Comparison of ENCODE assay signal across 31 cellular contexts in genomic region chrX:103663921-103664320, GRCh38. TPM values are rescaled to one million over a fixed set of nuclear protein-coding genes. Genes with fewer than 3 reads are reported as not detected.
DNase-seq lines count a peak whose midpoint lies in the region; FAIRE-seq and TF ChIP-seq lines count a peak whose summit lies in the region.
"Had no signal": no experiment of that assay in that cellular context is flagged by ENCODE, and none has a peak within 500 bp of the region (broad histone marks: within the 10 kb centered on the region; RNA-seq: fewer than 3 reads in every experiment).

No MANE protein-coding gene starts in this region.

- no peaks in the 10 kb centered on the region for H3K36me3 Mint-ChIP-seq in MCF 10A (ENCODE audit: insufficient read depth, unreplicated experiment)
- H3K36me3 Mint-ChIP-seq in nephron (ENCODE audit: low read depth): no peaks in the 10 kb centered on the region
- no peaks in the 10 kb centered on the region for H3K36me3 Mint-ChIP-seq in CD14-positive monocyte

- 33% methylated on average over 10 of the region's 12 CpGs; no CpG with 5 or more reads in 1 of the 2 experiments for WGBS in H1 (ENCODE audit: extremely low coverage in 1 of 2, insufficient coverage in 1 of 2, insufficient read length in 1 of 2, insufficient replicate concordance in 2 of 2, low coverage in 1 of 2, low lambda C conversion rate in 2 of 2, missing lambda C conversion rate in 1 of 2), 2 experiments

- no peak overlapping the region for H3K27ac ChIP-seq in breast epithelium
- H3K27ac ChIP-seq in H1 (ENCODE audit: low read depth, low read length): no peak overlapping the region
- H3K27ac ChIP-seq: cardiac muscle cell, epithelial cell of prostate, sigmoid colon, upper lobe of left lung had no signal

- no peaks in the 10 kb centered on the region for H3K23me2 ChIP-seq in H1 (ENCODE audit: low read depth, low read length)

- POLR2A ChIA-PET in MCF 10A (lab: Yijun Ruan, JAX): no interaction called here
- POLR2A ChIA-PET in H1 (lab: Charles Lee; ENCODE audit: partially characterized antibody): interaction anchor here (0.8 to 2.4 kb wide), 5 partner anchors 8 to 35 kb away, joined by 3 to 7 read pairs (median 3); partner anchors contain the start of gene MORF4L2

- no peak for FAIRE-seq in H1 (lab: Jason Lieb, UNC)
- FAIRE-seq: A204.1, kidney had no signal

- no peak overlapping the region for H3K56ac ChIP-seq in H1 (replicated peaks; ENCODE audit: insufficient read length, low read depth, low read length)

- intact Hi-C loops in breast epithelium (cut with DNase I; ENCODE audit: low total_unique reads): no loop called here
- intact Hi-C loops in MCF 10A (cut with micrococcal nuclease): no loop called here
- intact Hi-C loops in CD14-positive monocyte (cut with micrococcal nuclease): no loop called here

- no peaks in the 10 kb centered on the region for H4K20me1 ChIP-seq in H1 (replicated peaks in 1 of 2; ENCODE audit: control insufficient read depth in 1 of 2, insufficient read depth in 2 of 2, low read length in 2 of 2)

- no peak overlapping the region for H4K8ac ChIP-seq in H1 (ENCODE audit: extremely low read depth, insufficient read depth, low read length)

- TF ChIP-seq RAD21 in H1 (IDR thresholded peaks at IDR 0.05 in 1 of 2, conservative IDR thresholded peaks at IDR 0.05 in 1 of 2; ENCODE audit: low read depth in 2 of 2, low read length in 2 of 2): no peak

- no peak for TF ChIP-seq POLR2A in breast epithelium (IDR thresholded peaks at IDR 0.05)
- no peak for TF ChIP-seq POLR2A in H1 (IDR thresholded peaks at IDR 0.05; ENCODE audit: control extremely low read depth in 1 of 2, low read depth in 2 of 2, low read length in 2 of 2)

- H2AK5ac ChIP-seq in H1 (ENCODE audit: low read depth, low read length): no peak overlapping the region

- no peak overlapping the region for H2BK120ac ChIP-seq in H1 (replicated peaks; ENCODE audit: low read depth, low read length)

- H3K4ac ChIP-seq in H1 (replicated peaks; ENCODE audit: insufficient read length, low read depth, low read length): no peak overlapping the region

- H2BK20ac ChIP-seq in H1 (ENCODE audit: low read length): no peak overlapping the region

- H2BK5ac ChIP-seq in H1 (ENCODE audit: low read depth, low read length): no peak overlapping the region

- no peaks in the 10 kb centered on the region for H3K79me2 ChIP-seq in H1 (ENCODE audit: control insufficient read depth in 1 of 2, insufficient read depth in 2 of 2, low read length in 2 of 2)

- CTCF ChIA-PET in MCF 10A (lab: Yijun Ruan, JAX): interaction anchor here (0.6 kb wide), 1 partner anchor 176 kb away, joined by 6 read pairs; no protein-coding TSS in a partner anchor
- CTCF ChIA-PET in H1 (lab: Charles Lee; ENCODE audit: partially characterized antibody): interaction anchor here (1.1 to 2.5 kb wide), 3 partner anchors 34 to 131 kb away, joined by 3 to 8 read pairs (median 7); no protein-coding TSS in a partner anchor

- TF ChIP-seq EP300 in H1 (IDR thresholded peaks at IDR 0.05; ENCODE audit: borderline replicate concordance in 1 of 2, low read depth in 2 of 2, low read length in 2 of 2): no peak

- H3K27me3 ChIP-seq in breast epithelium (peaks cover 0 to 48% of the 10 kb centered on the region in 2 donors), H1 (replicated peaks in 1 of 4; ENCODE audit: control insufficient read depth in 3 of 4, extremely low read depth in 1 of 4, insufficient read depth in 3 of 4, low read length in 3 of 4) (no peaks in the 10 kb centered on the region)
- H3K27me3 ChIP-seq: sigmoid colon, upper lobe of left lung had no signal

- BruUV-seq in MCF 10A (replicated peaks; lab: Mats Ljungman, UMichigan): no TSS peak

- H3K14ac ChIP-seq in H1 (ENCODE audit: insufficient read length): no peak overlapping the region

- peak overlapping the region; percentile 64 to 90 for H3K4me2 ChIP-seq in H1 (ENCODE audit: insufficient read depth in 1 of 2, low read depth in 2 of 2, low read length in 2 of 2)

- no peak overlapping the region for H2BK12ac ChIP-seq in H1 (ENCODE audit: low read depth, low read length)

- H3K23ac ChIP-seq in H1 (ENCODE audit: insufficient read length): no peak overlapping the region

- H4K5ac ChIP-seq in H1 (ENCODE audit: insufficient read length, low read depth, low read length): no peak overlapping the region

- H3K9ac ChIP-seq in H1 (replicated peaks in 1 of 4; ENCODE audit: extremely low read depth in 1 of 4, low read depth in 3 of 4, low read length in 3 of 4): peak overlapping the region in 1 of 4 experiments; percentile 48; a peak in 1 of 7 replicates

- peaks cover 71% of the 10 kb centered on the region for H3K27me3 Mint-ChIP-seq in MCF 10A (ENCODE audit: insufficient read depth, unreplicated experiment)
- H3K27me3 Mint-ChIP-seq in nephron (ENCODE audit: low read depth): no peaks in the 10 kb centered on the region
- peaks cover 20 to 36% (median 28%) of the 10 kb centered on the region in 3 donors for H3K27me3 Mint-ChIP-seq in CD14-positive monocyte (ENCODE audit: low read depth in 3 of 3)

- H3K18ac ChIP-seq in H1 (ENCODE audit: extremely low read depth, low read length): no peak overlapping the region; the same call in 1 of the 2 replicates

- H3K9me3 ChIP-seq in breast epithelium: no peaks in the 10 kb centered on the region
- H3K9me3 ChIP-seq in H1 (ENCODE audit: insufficient read depth in 2 of 2, low read depth in 1 of 2, low read length in 1 of 2): no peaks in the 10 kb centered on the region
- H3K9me3 ChIP-seq: Caco-2, sigmoid colon, upper lobe of left lung had no signal

- H3K4me1 ChIP-seq in breast epithelium (no peaks in the 10 kb centered on the region), H1 (replicated peaks in 1 of 4; ENCODE audit: control insufficient read depth in 3 of 4, insufficient read depth in 4 of 4, low read length in 3 of 4) (no peaks in the 10 kb centered on the region)
- H3K4me1 ChIP-seq: Caco-2, sigmoid colon, upper lobe of left lung had no signal

- H3K4me3 Mint-ChIP-seq in MCF 10A (ENCODE audit: unreplicated experiment) (no peak overlapping the region), nephron (peak overlapping the region; percentile 35 to 63 (median 41)), CD14-positive monocyte (peak overlapping the region in 1 of 2 donors; percentile 63)
- H3K4me3 Mint-ChIP-seq: activated CD8-positive, alpha-beta T cell treated with anti-CD3 and anti-CD28 coated beads, Interleukin-2, amount 10 ng/mL, durations not matched to agents 7 days and 5 days; dendritic cell treated with granulocyte-macrophage colony-stimulating factor and Interleukin-4, amounts not matched to agents 40 ng/mL and 50 ng/mL, for 4 days had no signal

- H4K91ac ChIP-seq in H1 (replicated peaks; ENCODE audit: insufficient read length, low read length): no peak overlapping the region

- no peak overlapping the region for H3K27ac Mint-ChIP-seq in MCF 10A (ENCODE audit: low read depth, unreplicated experiment)
- H3K27ac Mint-ChIP-seq in nephron: no peak overlapping the region
- H3K27ac Mint-ChIP-seq in CD14-positive monocyte: no peak overlapping the region
- H3K27ac Mint-ChIP-seq: activated CD8-positive, alpha-beta T cell treated with anti-CD3 and anti-CD28 coated beads, Interleukin-2, amount 10 ng/mL, durations not matched to agents 7 days and 5 days; dendritic cell treated with granulocyte-macrophage colony-stimulating factor and Interleukin-4, amounts not matched to agents 40 ng/mL and 50 ng/mL, for 4 days had no signal

- TF ChIP-seq CTCF in breast epithelium (IDR thresholded peaks at IDR 0.05) (no peak), MCF 10A (IDR thresholded peaks at IDR 0.05; ENCODE audit: unreplicated experiment) (no peak), H1 (IDR thresholded peaks at IDR 0.05; ENCODE audit: control extremely low read depth in 1 of 3, insufficient read depth in 1 of 3, low read depth in 1 of 3, low read length in 3 of 3) (no peak), nephron (IDR thresholded peaks at IDR 0.05; ENCODE audit: unreplicated experiment in 3 of 3) (no peak), GM10266 (IDR thresholded peaks at IDR 0.05; ENCODE audit: control insufficient read depth, insufficient read depth, low read depth, missing control alignments) (no peak), CD14-positive monocyte (IDR thresholded peaks at IDR 0.05) (no peak)

- DNase-seq in breast epithelium (ENCODE audit: low spot score in 2 of 2) (no peak), MCF 10A (ENCODE audit: unreplicated experiment) (no peak), H1 (ENCODE audit: low read depth in 1 of 2, low spot score in 2 of 2) (no peak), DMS153 treated with DMSO at 0.1 percent for 48 hours (lab: John Stamatoyannopoulos, UW; ENCODE audit: unreplicated experiment) (no peak), foreskin melanocyte (no peak), GM10266 (ENCODE audit: extremely low spot score) (no peak), CD14-positive monocyte (ENCODE audit: low spot score) (no peak)
- DNase-seq: activated CD4-positive, alpha-beta T cell treated with anti-CD3 and anti-CD28 coated beads for 1 hour; activated CD8-positive, alpha-beta T cell treated with anti-CD3 and anti-CD28 coated beads, Interleukin-2, amount 10 ng/mL, durations not matched to agents 7 days and 5 days; activated naive CD4-positive, alpha-beta T cell treated with Interleukin-2 at 50 U/mL for 16 hours; activated T-cell treated with anti-CD3 and anti-CD28 coated beads, Interleukin-2, amount 50 U/mL, for 1 hour; amniotic stem cell; Caco-2; GOT3; kidney; NCI-H1436 treated with DMSO at 0.1 percent for 48 hours; NCI-H774; PC-3; SHP77; sigmoid colon; SW 1271; upper lobe of left lung had no signal

- H3K36me3 ChIP-seq in breast epithelium: no peaks in the 10 kb centered on the region
- no peaks in the 10 kb centered on the region for H3K36me3 ChIP-seq in H1 (ENCODE audit: control insufficient read depth in 2 of 4, insufficient read depth in 4 of 4, low read length in 3 of 4)
- H3K36me3 ChIP-seq: cardiac muscle cell, sigmoid colon, upper lobe of left lung had no signal

- H3K4me1 Mint-ChIP-seq in MCF 10A (ENCODE audit: insufficient read depth, unreplicated experiment): no peaks in the 10 kb centered on the region
- peaks cover 10% of the 10 kb centered on the region for H3K4me1 Mint-ChIP-seq in nephron
- peaks cover 2% of the 10 kb centered on the region for H3K4me1 Mint-ChIP-seq in CD14-positive monocyte

- H2AFZ ChIP-seq in H1 (ENCODE audit: low read length): peak overlapping the region; percentile 81; the same call in 1 of the 2 replicates

- H3K4me3 ChIP-seq in breast epithelium (peak overlapping the region in 2 of 3 donors; percentile 5 to 37), H1 (ENCODE audit: extremely low read depth in 1 of 4, insufficient read depth in 2 of 4, low read depth in 3 of 4, low read length in 4 of 4) (peak overlapping the region; percentile 24 to 63 (median 36); a peak in 7 of 8 replicates)
- H3K4me3 ChIP-seq: cardiac muscle cell, lung, sigmoid colon, upper lobe of left lung had no signal

- H2BK15ac ChIP-seq in H1 (ENCODE audit: low read length): no peak overlapping the region

- H3K79me1 ChIP-seq in H1 (ENCODE audit: low read depth, low read length): no peaks in the 10 kb centered on the region

- H3K9me3 Mint-ChIP-seq in MCF 10A (ENCODE audit: unreplicated experiment) (peaks cover 12% of the 10 kb centered on the region), nephron (no peaks in the 10 kb centered on the region), CD14-positive monocyte (peaks cover 0 to 5% (median 0%) of the 10 kb centered on the region in 7 donors)
- H3K9me3 Mint-ChIP-seq: dendritic cell treated with granulocyte-macrophage colony-stimulating factor and Interleukin-4, amounts not matched to agents 40 ng/mL and 50 ng/mL, for 4 days had no signal

RNA-seq across cellular contexts. Expression of gene MORF4L2, which starts 22.6 kb away (rescaled TPM):
- total RNA-seq in breast epithelium (100 to 1,000 TPM; 179 to 400 (median 296) TPM), MCF 10A (2022) (463 and 496 TPM in 2 replicates)
- total RNA-seq in H1 (2021; fragmentation: NEBNext Ultra II Directional; extraction: Animal tissue kit (Norgen Biotek cat#: 25700)): 340 and 373 TPM in 2 replicates
- polyA plus RNA-seq in H1 (2011; rRNA removed) (113 and 235 TPM in 2 replicates), CD14-positive monocyte (10 to 100 TPM; 83.5 to 83.9 TPM)
- 343 TPM for polyA plus RNA-seq in H1 (2011; cell fraction: cytosol; rRNA removed)
- 67.1 TPM for polyA plus RNA-seq in H1 (2011; cell fraction: nucleus; rRNA removed)
- 291 to 524 TPM (median 325 TPM) in 4 replicates for polyA plus RNA-seq in H1 (2012, experiment 1 of 2)
- polyA plus RNA-seq in H1 (2012, experiment 2 of 2): 71.1 TPM
- polyA plus RNA-seq in H1 (2013, experiment 1 of 2): 225 TPM
- 232 TPM for polyA plus RNA-seq in H1 (2013, experiment 2 of 2)
- polyA minus RNA-seq in H1 (2011; rRNA and poly(A)+ RNA removed): 122 and 150 TPM in 2 replicates
- 96.4 TPM for polyA minus RNA-seq in H1 (2011; cell fraction: cytosol; rRNA and poly(A)+ RNA removed)
- 69.0 TPM for polyA minus RNA-seq in H1 (2011; cell fraction: nucleus; rRNA and poly(A)+ RNA removed)

RNA-seq across cellular contexts. Expression of gene TCEAL1, which starts 35.1 kb away (rescaled TPM):
- 100 to 1,000 TPM in 1 of 3 donors, 10 to 100 TPM in 2; 60.8 to 115 (median 76.4) TPM for total RNA-seq in breast epithelium
- 5.7 and 8.1 TPM in 2 replicates for total RNA-seq in MCF 10A (2022)
- 3.9 TPM in 2 replicates for total RNA-seq in H1 (2021; fragmentation: NEBNext Ultra II Directional; extraction: Animal tissue kit (Norgen Biotek cat#: 25700))
- polyA plus RNA-seq in H1 (2011; rRNA removed): 3.0 and 4.1 TPM in 2 replicates
- polyA plus RNA-seq in H1 (2011; cell fraction: cytosol; rRNA removed): 5.7 TPM
- 3.2 TPM for polyA plus RNA-seq in H1 (2011; cell fraction: nucleus; rRNA removed)
- polyA plus RNA-seq in H1 (2012, experiment 1 of 2): 2.4 to 3.7 TPM (median 3.3 TPM) in 4 replicates
- 1.8 TPM for polyA plus RNA-seq in H1 (2012, experiment 2 of 2)
- 5.6 TPM for polyA plus RNA-seq in H1 (2013, experiment 1 of 2)
- 5.4 TPM for polyA plus RNA-seq in H1 (2013, experiment 2 of 2)
- polyA minus RNA-seq in H1 (2011; rRNA and poly(A)+ RNA removed): 0.95 and 1.3 TPM in 2 replicates
- not detected for polyA minus RNA-seq in H1 (2011; cell fraction: cytosol; rRNA and poly(A)+ RNA removed)
- 1.7 TPM for polyA minus RNA-seq in H1 (2011; cell fraction: nucleus; rRNA and poly(A)+ RNA removed)
- polyA plus RNA-seq in CD14-positive monocyte: 10 to 100 TPM in 1 of 2 donors, 1 to 10 TPM in 1; 5.5 to 11.4 TPM

RNA-seq across cellular contexts. Expression of gene TMEM31, which starts 46.8 kb away (rescaled TPM):
- not detected for total RNA-seq in breast epithelium
- not detected in 2 replicates for total RNA-seq in MCF 10A (2022)
- not detected in 2 replicates for total RNA-seq in H1 (2021; fragmentation: NEBNext Ultra II Directional; extraction: Animal tissue kit (Norgen Biotek cat#: 25700))
- polyA plus RNA-seq in H1 (2011; rRNA removed): 0.31 and 0.65 TPM in 2 replicates
- polyA plus RNA-seq in H1 (2011; cell fraction: cytosol; rRNA removed): 0.50 TPM
- not detected for polyA plus RNA-seq in H1 (2011; cell fraction: nucleus; rRNA removed)
- polyA plus RNA-seq in H1 (2012, experiment 1 of 2): 0.34 TPM in 1 of 4 replicates, not detected in the others
- not detected for polyA plus RNA-seq in H1 (2012, experiment 2 of 2)
- 0.41 TPM for polyA plus RNA-seq in H1 (2013, experiment 1 of 2)
- 0.42 TPM for polyA plus RNA-seq in H1 (2013, experiment 2 of 2)
- 2.0 TPM in 1 of 2 replicates, not detected in the other for polyA minus RNA-seq in H1 (2011; rRNA and poly(A)+ RNA removed)
- polyA minus RNA-seq in H1 (2011; cell fraction: cytosol; rRNA and poly(A)+ RNA removed): not detected
- not detected for polyA minus RNA-seq in H1 (2011; cell fraction: nucleus; rRNA and poly(A)+ RNA removed)
- not detected for polyA plus RNA-seq in CD14-positive monocyte
- total RNA-seq: activated CD8-positive, alpha-beta T cell treated with anti-CD3 and anti-CD28 coated beads, Interleukin-2, amount 10 ng/mL, durations not matched to agents 7 days and 5 days; Caco-2; cardiac muscle cell; Daoy; fibroblast of villous mesenchyme; omental fat pad; sigmoid colon; upper lobe of left lung had no signal
- polyA plus RNA-seq: sigmoid colon had no signal

RNA-seq across cellular contexts. Expression of gene TCEAL3, which starts 56.2 kb away (rescaled TPM):
- total RNA-seq in breast epithelium: 10 to 100 TPM; 21.3 to 52.4 (median 41.6) TPM
- 15.1 and 18.9 TPM in 2 replicates for total RNA-seq in MCF 10A (2022)
- total RNA-seq in H1 (2021; fragmentation: NEBNext Ultra II Directional; extraction: Animal tissue kit (Norgen Biotek cat#: 25700)): 12.0 and 12.9 TPM in 2 replicates
- 3.5 and 4.4 TPM in 2 replicates for polyA plus RNA-seq in H1 (2011; rRNA removed)
- 9.6 TPM for polyA plus RNA-seq in H1 (2011; cell fraction: cytosol; rRNA removed)
- polyA plus RNA-seq in H1 (2011; cell fraction: nucleus; rRNA removed): 1.9 TPM
- 19.2 to 29.2 TPM (median 26.0 TPM) in 4 replicates for polyA plus RNA-seq in H1 (2012, experiment 1 of 2)
- polyA plus RNA-seq in H1 (2012, experiment 2 of 2): 9.1 TPM
- polyA plus RNA-seq in H1 (2013, experiment 1 of 2): 17.9 TPM
- polyA plus RNA-seq in H1 (2013, experiment 2 of 2): 17.6 TPM
- 0.46 and 1.1 TPM in 2 replicates for polyA minus RNA-seq in H1 (2011; rRNA and poly(A)+ RNA removed)
- polyA minus RNA-seq in H1 (2011; cell fraction: cytosol; rRNA and poly(A)+ RNA removed): 3.5 TPM
- polyA minus RNA-seq in H1 (2011; cell fraction: nucleus; rRNA and poly(A)+ RNA removed): 1.4 TPM
- polyA plus RNA-seq in CD14-positive monocyte: 1 to 10 TPM; 1.8 to 2.1 TPM
